Comparison of ENCODE assay signal across 8 cellular contexts in the genomic region with DNA sequence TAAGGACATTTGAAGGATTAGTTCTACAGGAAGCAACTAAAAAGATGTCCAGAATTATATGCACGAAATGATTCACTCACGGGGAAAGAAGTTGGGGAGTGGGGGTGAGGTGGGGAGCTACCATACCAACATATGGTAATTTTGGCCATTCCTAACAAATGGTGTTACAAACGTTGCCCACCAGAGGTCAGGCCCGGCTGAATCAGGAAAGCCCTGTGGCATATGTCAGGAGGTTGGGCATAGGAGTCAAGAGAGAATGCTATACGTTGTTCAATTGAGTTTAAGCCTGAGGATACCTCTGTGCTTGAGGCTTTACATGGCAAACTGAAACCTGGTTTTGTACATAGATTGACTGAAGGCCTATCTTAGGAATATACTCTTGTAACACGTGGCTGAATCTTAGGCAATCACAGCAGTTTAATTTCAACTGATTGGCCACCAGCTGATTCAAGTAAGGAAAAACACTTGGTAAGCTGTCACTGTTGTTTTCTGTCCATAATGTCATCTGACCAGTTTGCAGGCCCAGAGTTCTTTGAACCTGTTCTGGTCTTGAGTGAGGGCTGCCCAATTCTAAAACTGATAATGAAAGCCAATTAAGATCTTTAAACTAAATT. TPM values are rescaled to one million over a fixed set of nuclear protein-coding genes. Genes with fewer than 3 reads are reported as not detected.
A peak's percentile ranks its signal among the peaks of the same experiment; 100 is the strongest.
DNase-seq lines count a peak whose midpoint lies in the region; ATAC-seq and TF ChIP-seq lines count a peak whose summit lies in the region.

No MANE protein-coding gene starts in this region.

- H3K27ac Mint-ChIP-seq in neural progenitor cell, result no peak overlapping the region

- DNase-seq in Caki2 (ENCODE audit: low read depth) (peak; percentile 64), GM19240 (ENCODE audit: insufficient read length, low spot score) (peak; percentile 29), NCI-H526 treated with DMSO at 0.1 percent for 48 hours (lab: John Stamatoyannopoulos, UW) (peak; percentile 41), fibroblast of peridontal ligament (ENCODE audit: extremely low read depth) (peak; percentile 67), neural progenitor cell (ENCODE audit: low spot score) (peak; percentile 79), lower leg skin (ENCODE audit: low spot score in 2 of 2) (no peak)
- peak; percentile 27 for DNase-seq in activated T-cell treated with anti-CD3 and anti-CD28 coated beads, Interleukin-2, amount 50 U/mL, for 1 hour

- H2AFZ ChIP-seq in neural progenitor cell (replicated peaks), result peak overlapping the region; percentile 15

- H3K27me3 Mint-ChIP-seq in neural progenitor cell (ENCODE audit: insufficient read depth, low read depth), result peaks cover 3% of the 10 kb centered on the region

- H3K36me3 ChIP-seq in neural progenitor cell, result no peaks in the 10 kb centered on the region

- no peak overlapping the region for H3K9ac ChIP-seq in neural progenitor cell

- in situ Hi-C loops in Caki2 (cut with HindIII; ENCODE audit: low pct_unique_long_range_greater_than_20kb, low sequenced_read_pairs), result no loop called here

- no peaks in the 10 kb centered on the region for H3K79me2 ChIP-seq in neural progenitor cell (ENCODE audit: low read depth)

- H3K4me1 ChIP-seq in neural progenitor cell, result no peaks in the 10 kb centered on the region

- no peaks in the 10 kb centered on the region for H3K36me3 Mint-ChIP-seq in neural progenitor cell

- no peak overlapping the region for H3K4me3 Mint-ChIP-seq in neural progenitor cell

- peaks cover 2% of the 10 kb centered on the region for H3K9me3 Mint-ChIP-seq in neural progenitor cell

- H3K9me3 ChIP-seq in neural progenitor cell (ENCODE audit: low read depth), result no peaks in the 10 kb centered on the region

- no peak for TF ChIP-seq POLR2A in lower leg skin (IDR thresholded peaks at IDR 0.05)

- H4K20me1 ChIP-seq in neural progenitor cell (ENCODE audit: low read depth), result no peaks in the 10 kb centered on the region

- H3F3A ChIP-seq in neural progenitor cell (ENCODE audit: low read depth), result no peaks in the 10 kb centered on the region

- H3K4me2 ChIP-seq in neural progenitor cell, result no peak overlapping the region

- H3K27ac ChIP-seq in neural progenitor cell, result no peak overlapping the region

- H3K4me3 ChIP-seq in neural progenitor cell, result no peak overlapping the region
- H3K4me3 ChIP-seq in lower leg skin (ENCODE audit: low read depth, poor library complexity, severe bottlenecking), result no peak overlapping the region

- intact Hi-C loops in lower leg skin (cut with DNase I; ENCODE audit: low total_unique reads), result no loop called here

- no peaks in the 10 kb centered on the region for H3K4me1 Mint-ChIP-seq in neural progenitor cell

- no peaks in the 10 kb centered on the region for H3K27me3 ChIP-seq in neural progenitor cell

- peak; percentile 92 for ATAC-seq in HG03342 (IDR thresholded peaks at IDR 0.05; ENCODE audit: unreplicated experiment)

- 19 to 26% methylated on average over 6 of the region's 6 CpGs for WGBS in lower leg skin, 2 donors

- TF ChIP-seq CTCF in neural progenitor cell (IDR thresholded peaks at IDR 0.05) (peak; percentile 78), lower leg skin (IDR thresholded peaks at IDR 0.05) (no peak)

RNA-seq across cellular contexts. Expression of a gene that starts 23.4 kb away (rescaled TPM):
- total RNA-seq in Caki2 (2014; rRNA removed; shearing (Covaris generic); ENCODE audit: low replicate concordance), result not detected in 2 replicates
- not detected in 2 replicates for total RNA-seq in neural progenitor cell (ENCODE audit: low replicate concordance)
- total RNA-seq in lower leg skin, result not detected

Comparison
In these comparisons a context has a peak if more than half of its experiments do, and no peak if none do; other contexts are left out.
1. DNase-seq: peak in Caki2 (single experiment), GM19240 (single experiment), NCI-H526 treated with DMSO at 0.1 percent for 48 hours (single experiment), activated T-cell treated with anti-CD3 and anti-CD28 coated beads, Interleukin-2, amount 50 U/mL, for 1 hour (single experiment), fibroblast of peridontal ligament (single experiment) and neural progenitor cell (single experiment); none in lower leg skin (0 of 2).